ENCODE assay signal across 16 cellular contexts in genomic region chr20:24734139-24734538, GRCh38.
A peak's percentile ranks its signal among the peaks of the same experiment; 100 is the strongest.
DNase-seq lines count a peak whose midpoint lies in the region; ATAC-seq and TF ChIP-seq lines count a peak whose summit lies in the region.
"Had no signal": no experiment of that assay in that cellular context is flagged by ENCODE, and none has a peak within 500 bp of the region (broad histone marks: within the 10 kb centered on the region; RNA-seq: fewer than 3 reads in every experiment).

No MANE protein-coding gene starts in this region.

- CTCF ChIA-PET in WTC11 (lab: Charles Lee) = no interaction called here

- no peaks in the 10 kb centered on the region for H3K79me2 ChIP-seq in hepatocyte

- H3K4me1 ChIP-seq in hepatocyte (ENCODE audit: insufficient read depth) = peaks cover 15% of the 10 kb centered on the region
- no peaks in the 10 kb centered on the region for H3K4me1 ChIP-seq in BE2C

- 93% methylated on average over 10 of the region's 10 CpGs for WGBS in hepatocyte (ENCODE audit: low lambda C conversion rate, missing lambda C conversion rate)

- H3K4me3 Mint-ChIP-seq in T-helper 2 cell treated with Interferon-gamma antibody and Interleukin-4, amounts not matched to agents 5 μg/mL and 100 μg/mL, for 36 hours = no peak overlapping the region
- no peak overlapping the region for H3K4me3 Mint-ChIP-seq in WTC11
- no peak overlapping the region for H3K4me3 Mint-ChIP-seq in osteocyte (ENCODE audit: unreplicated experiment)
- H3K4me3 Mint-ChIP-seq: CD4-positive, alpha-beta T cell; H9 had no signal

- H3K36me3 ChIP-seq in hepatocyte (replicated peaks; ENCODE audit: insufficient read depth, low read depth) (no peaks in the 10 kb centered on the region), BE2C (no peaks in the 10 kb centered on the region)
- H3K36me3 ChIP-seq: BLaER1 treated with 17β-estradiol and CSF1 and Interleukin-3, amounts not matched to agents 10 nM and 100 nM had no signal

- no peaks in the 10 kb centered on the region for H3K36me3 Mint-ChIP-seq in T-helper 2 cell treated with Interferon-gamma antibody and Interleukin-4, amounts not matched to agents 5 μg/mL and 100 μg/mL, for 36 hours (ENCODE audit: low read depth)
- no peaks in the 10 kb centered on the region for H3K36me3 Mint-ChIP-seq in WTC11
- H3K36me3 Mint-ChIP-seq in osteocyte (ENCODE audit: unreplicated experiment) = no peaks in the 10 kb centered on the region

- no peak overlapping the region for H3K4me3 ChIP-seq in hepatocyte
- H3K4me3 ChIP-seq in BE2C (ENCODE audit: low read depth, low read length) = no peak overlapping the region
- H3K4me3 ChIP-seq: BLaER1 treated with 17β-estradiol and CSF1 and Interleukin-3, amounts not matched to agents 10 nM and 100 nM; GM12878 had no signal

- no peaks in the 10 kb centered on the region for H3K9me2 ChIP-seq in hepatocyte (replicated peaks; ENCODE audit: insufficient read depth)

- H3K9me3 ChIP-seq in hepatocyte (ENCODE audit: low read depth) (no peaks in the 10 kb centered on the region), BE2C (no peaks in the 10 kb centered on the region)

- DNase-seq in T-helper 2 cell treated with Interferon-gamma antibody and Interleukin-4, amounts not matched to agents 5 μg/mL and 100 μg/mL, for 36 hours (ENCODE audit: low spot score) = peak; percentile 2
- DNase-seq in T-helper 2 cell (no peak), WTC11 (ENCODE audit: low spot score) (no peak), hepatocyte (ENCODE audit: low spot score) (peak; percentile 2), osteocyte (ENCODE audit: extremely low spot score, unreplicated experiment) (peak; percentile 80), BE2C (no peak)
- DNase-seq: AML-193; CD4-positive, alpha-beta T cell; DMS79; GOT3; H9 had no signal

- H3K27me3 ChIP-seq in hepatocyte (no peaks in the 10 kb centered on the region), BE2C (no peaks in the 10 kb centered on the region)
- H3K27me3 ChIP-seq: BLaER1 treated with 17β-estradiol and CSF1 and Interleukin-3, amounts not matched to agents 10 nM and 100 nM had no signal

- H3K9me3 Mint-ChIP-seq in T-helper 2 cell treated with Interferon-gamma antibody and Interleukin-4, amounts not matched to agents 5 μg/mL and 100 μg/mL, for 36 hours = no peaks in the 10 kb centered on the region
- H3K9me3 Mint-ChIP-seq in WTC11 (peaks cover 7% of the 10 kb centered on the region; the same call in 1 of the 2 replicates), osteocyte (ENCODE audit: unreplicated experiment) (no peaks in the 10 kb centered on the region)
- H3K9me3 Mint-ChIP-seq: CD4-positive, alpha-beta T cell; H9 had no signal

- H2AFZ ChIP-seq in hepatocyte = no peak overlapping the region

- H3K27me3 Mint-ChIP-seq in T-helper 2 cell treated with Interferon-gamma antibody and Interleukin-4, amounts not matched to agents 5 μg/mL and 100 μg/mL, for 36 hours (ENCODE audit: low read depth) = no peaks in the 10 kb centered on the region
- H3K27me3 Mint-ChIP-seq in WTC11 (ENCODE audit: low read depth) = no peaks in the 10 kb centered on the region
- H3K27me3 Mint-ChIP-seq in osteocyte (ENCODE audit: unreplicated experiment) = peaks cover 3% of the 10 kb centered on the region
- H3K27me3 Mint-ChIP-seq: CD4-positive, alpha-beta T cell had no signal

- POLR2A ChIA-PET in WTC11 (lab: Charles Lee) = no interaction called here

- H4K20me1 ChIP-seq in hepatocyte (ENCODE audit: insufficient read depth, poor library complexity, severe bottlenecking) = no peaks in the 10 kb centered on the region
- H4K20me1 ChIP-seq: BLaER1 treated with 17β-estradiol and CSF1 and Interleukin-3, amounts not matched to agents 10 nM and 100 nM had no signal

- TF ChIP-seq CTCF in WTC11 (IDR thresholded peaks at IDR 0.05) (no peak), hepatocyte (IDR thresholded peaks at IDR 0.05; ENCODE audit: poor library complexity) (no peak), osteocyte (IDR thresholded peaks at IDR 0.05) (no peak), BE2C (IDR thresholded peaks at IDR 0.05; ENCODE audit: low read depth, low read length) (no peak)

- H3K27ac Mint-ChIP-seq in T-helper 2 cell treated with Interferon-gamma antibody and Interleukin-4, amounts not matched to agents 5 μg/mL and 100 μg/mL, for 36 hours = no peak overlapping the region
- H3K27ac Mint-ChIP-seq in WTC11 (no peak overlapping the region), osteocyte (ENCODE audit: unreplicated experiment) (no peak overlapping the region)
- H3K27ac Mint-ChIP-seq: CD4-positive, alpha-beta T cell; H9 had no signal

- no peak overlapping the region for H3K4me2 ChIP-seq in hepatocyte

- peaks cover 2% of the 10 kb centered on the region for H3K4me1 Mint-ChIP-seq in T-helper 2 cell treated with Interferon-gamma antibody and Interleukin-4, amounts not matched to agents 5 μg/mL and 100 μg/mL, for 36 hours (ENCODE audit: low read depth)
- H3K4me1 Mint-ChIP-seq in WTC11 = peaks cover 16% of the 10 kb centered on the region
- no peaks in the 10 kb centered on the region for H3K4me1 Mint-ChIP-seq in osteocyte (ENCODE audit: unreplicated experiment)

- H3K27ac ChIP-seq in hepatocyte = no peak overlapping the region
- H3K27ac ChIP-seq: 22Rv1; BLaER1 treated with 17β-estradiol and CSF1 and Interleukin-3, amounts not matched to agents 10 nM and 100 nM had no signal

- ATAC-seq in WTC11 (no peak), HG02798 (IDR thresholded peaks at IDR 0.05; ENCODE audit: poor library complexity, unreplicated experiment) (no peak), GM18909 (IDR thresholded peaks at IDR 0.05; ENCODE audit: poor library complexity, unreplicated experiment) (no peak)
- ATAC-seq: GM12878 had no signal

TF ChIP-seq in WTC11, 78 proteins besides CTCF, POLR2A, EP300 and RAD21:
- no peak for TF ChIP-seq ZNF532 (CRISPR knock-in tag; IDR thresholded peaks at IDR 0.05; ENCODE audit: borderline replicate concordance)
- TF ChIP-seq ZNF423 (CRISPR knock-in tag; IDR thresholded peaks at IDR 0.05) = peak; percentile 58; the same call in 1 of the 2 replicates
TF ChIP-seq in WTC11: peak in this region for 1.

Comparison
In these comparisons a context has a peak if more than half of its experiments do, and no peak if none do; other contexts are left out.
1. DNase-seq: peak in T-helper 2 cell treated with Interferon-gamma antibody and Interleukin-4, amounts not matched to agents 5 μg/mL and 100 μg/mL, for 36 hours (single experiment), hepatocyte (single experiment) and osteocyte (single experiment); none in T-helper 2 cell (0 of 5), WTC11 (single experiment) and BE2C (single experiment).